8 cellular contexts compared by ENCODE assay signal in the genomic region with DNA sequence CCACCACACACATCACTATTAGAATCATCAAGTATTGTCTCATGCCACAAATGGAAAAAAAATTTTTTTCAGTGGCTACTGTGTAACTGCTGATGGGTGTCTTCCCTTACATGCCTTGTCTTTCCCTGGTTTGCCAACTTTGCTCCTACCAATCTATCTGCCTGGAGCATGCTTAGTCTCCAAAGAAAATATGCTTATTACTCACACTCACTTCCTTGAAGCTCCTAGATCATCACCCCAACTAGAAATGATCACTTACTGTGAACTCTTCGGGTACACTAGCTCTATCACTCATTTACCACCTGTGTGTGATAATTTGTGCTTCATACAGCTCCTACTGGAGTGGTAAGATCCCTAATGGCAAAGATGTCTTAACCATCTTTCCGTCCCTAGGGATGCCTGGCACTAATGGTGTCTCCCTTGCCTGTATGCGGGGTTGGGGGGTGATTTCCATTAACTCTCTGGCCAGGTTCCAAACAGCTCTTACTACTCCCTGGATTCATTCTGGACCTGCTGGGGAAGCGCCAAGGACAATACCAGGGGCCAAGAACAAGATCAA. TPM values are rescaled to one million over a fixed set of nuclear protein-coding genes. Genes with fewer than 3 reads are reported as not detected.
DNase-seq lines count a peak whose midpoint lies in the region; ATAC-seq and TF ChIP-seq lines count a peak whose summit lies in the region.

No MANE protein-coding gene starts in this region.

- in situ Hi-C loops in astrocyte of the spinal cord (cut with HindIII; ENCODE audit: low sequenced_read_pairs), result no loop called here

- 12% methylated on average over 4 of the region's 4 CpGs for WGBS in liver
- 25% methylated on average over 4 of the region's 4 CpGs for WGBS in thymus

- TF ChIP-seq CTCF in KMS-11 (conservative IDR thresholded peaks at IDR 0.05; ENCODE audit: low read depth, low read length), result no peak
- TF ChIP-seq CTCF in astrocyte of the spinal cord (IDR thresholded peaks at IDR 0.05; ENCODE audit: low read depth, low read length), result no peak
- no peak for TF ChIP-seq CTCF in liver (IDR thresholded peaks at IDR 0.05; ENCODE audit: low read depth, low read length, missing input control)

- peaks cover 11% of the 10 kb centered on the region; the same call in 1 of the 2 replicates for H3K79me2 ChIP-seq in KMS-11 (ENCODE audit: insufficient read depth, low read depth)

- H3K4me3 ChIP-seq in KMS-11 (IDR thresholded peaks at IDR 0.05; ENCODE audit: insufficient read depth, low read depth, low read length) (no peak overlapping the region), astrocyte of the spinal cord (ENCODE audit: low read depth, low read length) (peak overlapping the region; percentile 99), liver (ENCODE audit: low read depth in 1 of 3, low read length in 3 of 3) (peak overlapping the region; percentile 77 to 100 (median 87)), thymus (ENCODE audit: low read length) (peak overlapping the region; percentile 69)

- H3K9me3 ChIP-seq in liver (ENCODE audit: control insufficient read depth in 4 of 4, low read length in 3 of 4), result no peaks in the 10 kb centered on the region
- H3K9me3 ChIP-seq in thymus (ENCODE audit: control insufficient read depth), result no peaks in the 10 kb centered on the region

- no peak for TF ChIP-seq RAD21 in liver (IDR thresholded peaks at IDR 0.05)

- H3K27ac ChIP-seq in KMS-11 (no peak overlapping the region), liver (ENCODE audit: low read depth in 1 of 2, low read length in 2 of 2) (peak overlapping the region in 1 of 2 donors; percentile 27), thymus (ENCODE audit: low read depth) (no peak overlapping the region)

- H2AFZ ChIP-seq in KMS-11 (ENCODE audit: low read depth), result peak overlapping the region; percentile 96

- H3K4me1 ChIP-seq in KMS-11 (ENCODE audit: low read depth, poor library complexity, severe bottlenecking), result peaks cover 19% of the 10 kb centered on the region
- peaks cover 2 to 17% (median 12%) of the 10 kb centered on the region in 4 donors for H3K4me1 ChIP-seq in liver (ENCODE audit: control insufficient read depth in 4 of 4, insufficient read depth in 4 of 4, low read length in 3 of 4)
- H3K4me1 ChIP-seq in thymus (ENCODE audit: control insufficient read depth, insufficient read depth, low read length), result no peaks in the 10 kb centered on the region

- no peaks in the 10 kb centered on the region for H4K20me1 ChIP-seq in KMS-11 (ENCODE audit: insufficient read depth)

- H3K27me3 ChIP-seq in KMS-11 (ENCODE audit: insufficient read depth, low read depth), result no peaks in the 10 kb centered on the region
- no peaks in the 10 kb centered on the region for H3K27me3 ChIP-seq in liver (ENCODE audit: control insufficient read depth in 4 of 4, insufficient read depth in 4 of 4, low read length in 3 of 4)
- no peaks in the 10 kb centered on the region for H3K27me3 ChIP-seq in thymus (ENCODE audit: control insufficient read depth, insufficient read depth)

- peak; percentile 22 for DNase-seq in DMS79 (lab: John Stamatoyannopoulos, UW)
- no peak for DNase-seq in DMS79 treated with DMSO at 0.1 percent for 48 hours (lab: John Stamatoyannopoulos, UW)
- DNase-seq in astrocyte of the spinal cord (ENCODE audit: low read depth, low spot score), result peak; percentile 22
- DNase-seq in D341Med (ENCODE audit: low spot score), result no peak

- peak overlapping the region; percentile 100 for H3K4me2 ChIP-seq in KMS-11

- no peak for ATAC-seq in GM21576 (IDR thresholded peaks at IDR 0.05; ENCODE audit: unreplicated experiment)

- H3K36me3 ChIP-seq in KMS-11 (ENCODE audit: insufficient read depth) (no peaks in the 10 kb centered on the region), liver (ENCODE audit: control insufficient read depth in 4 of 4, insufficient read depth in 3 of 4, low read depth in 1 of 4, low read length in 3 of 4) (peaks cover 2 to 4% (median 2%) of the 10 kb centered on the region in 4 donors), thymus (ENCODE audit: control insufficient read depth, insufficient read depth) (peaks cover 5% of the 10 kb centered on the region)

- peak overlapping the region; percentile 41; the same call in 1 of the 2 replicates for H3K9ac ChIP-seq in KMS-11
- H3K9ac ChIP-seq in liver (ENCODE audit: low read depth in 1 of 2, low read length in 2 of 2), result peak overlapping the region; percentile 52 to 70

TF ChIP-seq in liver, 16 proteins besides CTCF, POLR2A, EP300 and RAD21:
- TF ChIP-seq FOXA2 (IDR thresholded peaks at IDR 0.05) (no peak), GABPA (IDR thresholded peaks at IDR 0.05 in 1 of 2, conservative IDR thresholded peaks at IDR 0.05 in 1 of 2) (no peak)

RNA-seq across cellular contexts. Expression of a gene that starts 0.8 kb away (rescaled TPM):
- 1 to 10 TPM; 1.3 to 8.9 TPM for total RNA-seq in liver
- polyA plus RNA-seq in liver, result 1 to 10 TPM; 4.2 to 4.9 TPM
- 19.0 TPM for polyA plus RNA-seq in thymus

RNA-seq across cellular contexts. Expression of a gene that starts 27.3 kb away (rescaled TPM):
- 100 to 1,000 TPM in 1 of 2 donors, 1 to 10 TPM in 1; 2.2 to 128 TPM for total RNA-seq in liver
- polyA plus RNA-seq in liver (1 to 10 TPM; 2.1 to 9.1 TPM), thymus (18.7 TPM)

Comparison
In these comparisons a context has a peak if more than half of its experiments do, and no peak if none do; other contexts are left out.
1. DNase-seq: peak in DMS79 (single experiment) and astrocyte of the spinal cord (single experiment); none in DMS79 treated with DMSO at 0.1 percent for 48 hours (single experiment) and D341Med (single experiment).